ENCODE assay signal across 8 cellular contexts in the genomic region with DNA sequence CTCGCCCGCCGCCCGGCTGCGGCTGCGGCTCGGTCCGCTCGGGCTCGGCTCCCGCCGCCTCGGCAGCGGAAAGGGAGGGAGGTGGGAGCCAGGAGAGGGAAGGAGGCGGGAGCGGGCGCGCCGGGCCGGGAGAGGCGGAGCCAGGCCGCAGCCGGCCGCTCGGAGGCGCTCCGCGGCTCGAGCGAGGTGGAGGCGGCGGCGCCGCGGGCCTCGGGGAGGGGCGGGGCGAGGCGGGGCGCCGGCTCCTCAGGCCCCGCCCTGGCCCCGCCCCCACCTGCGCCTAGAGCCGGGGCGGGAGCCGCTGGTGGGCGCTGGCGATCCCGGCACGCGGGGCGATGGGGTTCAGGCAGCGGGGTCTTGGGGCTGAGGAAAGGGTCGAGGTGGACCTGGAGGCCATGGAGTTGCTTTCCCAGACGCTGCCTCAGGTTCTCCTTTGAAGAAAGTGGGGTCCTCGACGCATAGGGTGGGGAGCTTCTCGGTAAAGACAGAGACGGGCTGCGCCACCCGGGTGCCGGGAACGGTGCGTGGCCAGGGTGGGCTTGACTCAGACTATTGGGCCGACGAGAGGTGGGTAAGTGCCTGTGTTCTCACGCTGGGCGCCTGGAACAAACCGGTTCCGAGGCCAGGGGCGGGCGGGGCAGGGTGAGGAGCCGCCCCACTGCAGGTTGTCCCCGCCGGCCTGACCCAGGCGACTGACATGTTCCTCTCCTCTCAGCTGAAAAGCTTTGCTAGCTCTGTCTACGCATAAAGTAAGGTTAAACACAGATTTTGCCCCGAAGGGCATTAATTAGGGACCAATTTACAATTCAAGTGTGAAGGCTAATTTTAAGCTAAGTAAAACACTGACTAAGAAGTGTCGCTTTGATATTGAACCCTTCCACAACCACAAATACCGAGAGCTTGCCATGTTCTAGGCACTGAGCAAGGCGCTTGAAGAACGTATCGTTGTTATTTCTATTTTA. TPM values are rescaled to one million over a fixed set of nuclear protein-coding genes. Genes with fewer than 3 reads are reported as not detected.
A peak's percentile ranks its signal among the peaks of the same experiment; 100 is the strongest.
DNase-seq lines count a peak whose midpoint lies in the region; ATAC-seq, FAIRE-seq and TF ChIP-seq lines count a peak whose summit lies in the region.

Gene CMTM4 (minus strand): TSS at position 75 of the 962 bp plus-strand sequence. CDS start 218 bp downstream, outside the sequence.

- H3K4me1 Mint-ChIP-seq in dendritic cell treated with granulocyte-macrophage colony-stimulating factor and Interleukin-4, amounts not matched to agents 40 ng/mL and 50 ng/mL, for 4 days (ENCODE audit: low read depth): peaks cover 35% of the 10 kb centered on the region

- no peak for TF ChIP-seq POLR2A in HepG2 (IDR thresholded peaks at IDR 0.05; ENCODE audit: insufficient read depth in 1 of 2, low read depth in 2 of 2, low read length in 2 of 2)

- no peak for FAIRE-seq in HepG2 (lab: Jason Lieb, UNC)

- H3K36me3 Mint-ChIP-seq in dendritic cell treated with granulocyte-macrophage colony-stimulating factor and Interleukin-4, amounts not matched to agents 40 ng/mL and 50 ng/mL, for 4 days (ENCODE audit: low read depth): no peaks in the 10 kb centered on the region

- no peak for TF ChIP-seq EP300 in HepG2 (IDR thresholded peaks at IDR 0.05; ENCODE audit: low read depth in 2 of 2, low read length in 2 of 2)
- TF ChIP-seq EP300 in HepG2 (CRISPR knock-in tag; IDR thresholded peaks at IDR 0.05; ENCODE audit: borderline replicate concordance): no peak

- TF ChIP-seq RAD21 in HepG2 (CRISPR knock-in tag; IDR thresholded peaks at IDR 0.05): no peak

- peak within 1 kb of the TSS; percentile 79 for H3K9ac ChIP-seq in HepG2 (ENCODE audit: insufficient read depth, low read depth, low read length)

- POLR2A ChIA-PET in HepG2 (lab: Yijun Ruan, JAX): no interaction called here

- in situ Hi-C loops in HepG2 (cut with HindIII; ENCODE audit: extremely low pct_ligation_motif_present, low pct_unique_long_range_greater_than_20kb): no loop called here

- H3K36me3 ChIP-seq in HepG2 (replicated peaks in 1 of 2; ENCODE audit: control insufficient read depth in 1 of 2, insufficient read depth in 2 of 2, low read length in 2 of 2): no peaks in the 10 kb centered on the region

- peak; percentile 69 for TF ChIP-seq CTCF in HepG2 (CRISPR knock-in tag; IDR thresholded peaks at IDR 0.05)

- peaks cover 45% of the 10 kb centered on the region for H3K4me1 ChIP-seq in HepG2 (ENCODE audit: insufficient read depth, low read length)

- CTCF ChIA-PET in HepG2 (lab: Yijun Ruan, JAX; ENCODE audit: low intra/inter-chr PET ratio, low total read pairs): interaction anchor here (2.0 kb wide), 1 partner anchor 89 kb away, joined by 8 read pairs; no protein-coding TSS in a partner anchor

- H3K27me3 Mint-ChIP-seq in dendritic cell treated with granulocyte-macrophage colony-stimulating factor and Interleukin-4, amounts not matched to agents 40 ng/mL and 50 ng/mL, for 4 days: peaks cover 4% of the 10 kb centered on the region

- peak within 1 kb of the TSS; percentile 82 for H3K4me3 Mint-ChIP-seq in dendritic cell treated with granulocyte-macrophage colony-stimulating factor and Interleukin-4, amounts not matched to agents 40 ng/mL and 50 ng/mL, for 4 days

- H3K27me3 ChIP-seq in HepG2 (ENCODE audit: control insufficient read depth in 1 of 2, insufficient read depth in 2 of 2, low read length in 2 of 2): peaks cover 0 to 7% of the 10 kb centered on the region in 2 experiments; a peak in 2 of 5 replicates

- H4K20me1 ChIP-seq in HepG2 (ENCODE audit: insufficient read depth, low read length): no peaks in the 10 kb centered on the region

- ATAC-seq in GM18867 (IDR thresholded peaks at IDR 0.05; ENCODE audit: unreplicated experiment) (peak; percentile 92), HG03108 (IDR thresholded peaks at IDR 0.05; ENCODE audit: unreplicated experiment) (peak; percentile 85), HepG2 (peak; percentile 82)

- peak within 1 kb of the TSS; percentile 100 for H3K4me2 ChIP-seq in HepG2 (ENCODE audit: low read depth, low read length)

- H3K4me3 ChIP-seq in HepG2 (replicated peaks in 1 of 3; ENCODE audit: insufficient read depth in 1 of 3, low read depth in 2 of 3, low read length in 3 of 3): peak within 1 kb of the TSS; percentile 76 to 97 (median 87)

- intact Hi-C loops in dendritic cell treated with granulocyte-macrophage colony-stimulating factor and Interleukin-4, amounts not matched to agents 40 ng/mL and 50 ng/mL, for 4 days (cut with micrococcal nuclease): loop anchor here (5.0 kb wide), 2 partner anchors 35 to 90 kb away; no protein-coding TSS in a partner anchor
- intact Hi-C loops in HepG2 (cut with micrococcal nuclease; ENCODE audit: unreplicated experiment): no loop called here

- DNase-seq in AG08396 (ENCODE audit: low spot score) (peak; percentile 97), NCI-H510A (lab: John Stamatoyannopoulos, UW) (peak; percentile 68), HepG2 (ENCODE audit: low spot score) (peak; percentile 68)
- peak; percentile 44 to 54 for DNase-seq in activated CD4-positive, alpha-beta T cell treated with anti-CD3 and anti-CD28 coated beads, Interleukin-2, amount 50 U/mL, for 24 hours (ENCODE audit: low read depth in 1 of 2, low spot score in 1 of 2)
- peak; percentile 76 to 81 for DNase-seq in stimulated activated CD4-positive, alpha-beta T cell treated with anti-CD3 and anti-CD28 coated beads, Interleukin-2, amount 100 ng/mL, for 24 hours

- H3K27ac Mint-ChIP-seq in dendritic cell treated with granulocyte-macrophage colony-stimulating factor and Interleukin-4, amounts not matched to agents 40 ng/mL and 50 ng/mL, for 4 days: peak within 1 kb of the TSS; percentile 72

- BruUV-seq in HepG2 (replicated peaks; lab: Mats Ljungman, UMichigan): no TSS peak

- peak within 1 kb of the TSS; percentile 93 for H2AFZ ChIP-seq in HepG2 (ENCODE audit: low read length)

- H3K79me2 ChIP-seq in HepG2 (ENCODE audit: insufficient read depth, low read length): peaks cover 11% of the 10 kb centered on the region

- 6% methylated on average over 30 of the region's 84 CpGs for WGBS in HepG2 (ENCODE audit: low lambda C conversion rate)

- H3K9me3 ChIP-seq in HepG2 (ENCODE audit: low read length): no peaks in the 10 kb centered on the region

- H3K27ac ChIP-seq in HepG2 (ENCODE audit: extremely low read length, insufficient read depth, low read length): no peak within 1 kb of the TSS

- H3K9me3 Mint-ChIP-seq in dendritic cell treated with granulocyte-macrophage colony-stimulating factor and Interleukin-4, amounts not matched to agents 40 ng/mL and 50 ng/mL, for 4 days: no peaks in the 10 kb centered on the region

TF ChIP-seq in HepG2, 621 proteins besides CTCF, POLR2A, EP300 and RAD21 (continues in another document):
- TF ChIP-seq ZBTB2 (CRISPR knock-in tag; IDR thresholded peaks at IDR 0.05; ENCODE audit: low read depth): peak; percentile 63; the same call in 1 of the 2 replicates
- no peak for TF ChIP-seq ZNF484 (CRISPR knock-in tag; IDR thresholded peaks at IDR 0.05; ENCODE audit: borderline replicate concordance, low read depth)
- TF ChIP-seq ETV5 (CRISPR knock-in tag; IDR thresholded peaks at IDR 0.05; ENCODE audit: borderline replicate concordance): no peak; the same call in 1 of the 2 replicates
- TF ChIP-seq, protein P1, sequence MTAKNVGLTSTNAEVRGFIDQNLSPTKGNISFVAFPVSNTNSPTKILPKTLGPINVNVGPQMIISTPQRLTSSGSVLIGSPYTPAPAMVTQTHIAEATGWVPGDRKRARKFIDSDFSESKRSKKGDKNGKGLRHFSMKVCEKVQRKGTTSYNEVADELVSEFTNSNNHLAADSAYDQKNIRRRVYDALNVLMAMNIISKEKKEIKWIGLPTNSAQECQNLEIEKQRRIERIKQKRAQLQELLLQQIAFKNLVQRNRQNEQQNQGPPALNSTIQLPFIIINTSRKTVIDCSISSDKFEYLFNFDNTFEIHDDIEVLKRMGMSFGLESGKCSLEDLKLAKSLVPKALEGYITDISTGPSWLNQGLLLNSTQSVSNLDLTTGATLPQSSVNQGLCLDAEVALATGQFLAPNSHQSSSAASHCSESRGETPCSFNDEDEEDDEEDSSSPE (CRISPR knock-in tag; IDR thresholded peaks at IDR 0.05): peak; percentile 54
- no peak for TF ChIP-seq ZNF335 (CRISPR knock-in tag; IDR thresholded peaks at IDR 0.05)
- TF ChIP-seq SALL2 (CRISPR knock-in tag; IDR thresholded peaks at IDR 0.05): no peak

RNA-seq across cellular contexts. Expression of gene CMTM4, which starts in this region (rescaled TPM):
- 32.0 and 44.1 TPM in 2 replicates for total RNA-seq in HepG2 (2016; rRNA removed; fragmentation: Illumina TruSeq; extraction: Trizol)
- total RNA-seq in HepG2 (2016; cell fraction: cytosol; rRNA removed; fragmentation: Illumina TruSeq; extraction: Trizol; ENCODE audit: low read depth): 10.6 and 12.8 TPM in 2 replicates
- 32.2 and 42.2 TPM in 2 replicates for total RNA-seq in HepG2 (2016; cell fraction: insoluble cytoplasmic fraction; rRNA removed; fragmentation: Illumina TruSeq; extraction: Trizol)
- 27.4 and 28.5 TPM in 2 replicates for total RNA-seq in HepG2 (2016; cell fraction: membrane; rRNA removed; fragmentation: Illumina TruSeq; extraction: Trizol)
- 32.4 and 32.8 TPM in 2 replicates for total RNA-seq in HepG2 (2016; cell fraction: nucleus; rRNA removed; fragmentation: Illumina TruSeq; extraction: Trizol)
- 36.3 and 41.3 TPM in 2 replicates for polyA plus RNA-seq in HepG2 (2011; rRNA removed)
- 38.1 and 43.4 TPM in 2 replicates for polyA plus RNA-seq in HepG2 (2011; cell fraction: cytosol; rRNA removed)
- polyA plus RNA-seq in HepG2 (2011; cell fraction: nucleus; rRNA removed): 45.0 and 48.2 TPM in 2 replicates
- polyA plus RNA-seq in HepG2 (2012): 30.6 and 31.6 TPM in 2 replicates
- polyA plus RNA-seq in HepG2 (2016; cell fraction: cytosol; fragmentation: Illumina TruSeq; extraction: Trizol; ENCODE audit: low read depth): 3.9 and 4.5 TPM in 2 replicates
- 29.5 and 30.3 TPM in 2 replicates for polyA plus RNA-seq in HepG2 (2016; cell fraction: insoluble cytoplasmic fraction; fragmentation: Illumina TruSeq; extraction: Trizol; ENCODE audit: low read depth)
- 10.0 and 11.3 TPM in 2 replicates for polyA plus RNA-seq in HepG2 (2016; cell fraction: membrane; fragmentation: Illumina TruSeq; extraction: Trizol; ENCODE audit: low read depth)
- 32.1 and 32.5 TPM in 2 replicates for polyA plus RNA-seq in HepG2 (2016; cell fraction: nucleus; fragmentation: Illumina TruSeq; extraction: Trizol; ENCODE audit: insufficient read depth, low read depth)
- 61.0 and 116 TPM in 2 replicates for polyA minus RNA-seq in HepG2 (2011; rRNA and poly(A)+ RNA removed; ENCODE audit: low replicate concordance)
- 47.2 and 48.9 TPM in 2 replicates for polyA minus RNA-seq in HepG2 (2011; cell fraction: cytosol; rRNA and poly(A)+ RNA removed)
- 31.5 and 35.9 TPM in 2 replicates for polyA minus RNA-seq in HepG2 (2011; cell fraction: nucleus; rRNA and poly(A)+ RNA removed)
